ENCODE assay signal across 1 cellular context in the genomic region with DNA sequence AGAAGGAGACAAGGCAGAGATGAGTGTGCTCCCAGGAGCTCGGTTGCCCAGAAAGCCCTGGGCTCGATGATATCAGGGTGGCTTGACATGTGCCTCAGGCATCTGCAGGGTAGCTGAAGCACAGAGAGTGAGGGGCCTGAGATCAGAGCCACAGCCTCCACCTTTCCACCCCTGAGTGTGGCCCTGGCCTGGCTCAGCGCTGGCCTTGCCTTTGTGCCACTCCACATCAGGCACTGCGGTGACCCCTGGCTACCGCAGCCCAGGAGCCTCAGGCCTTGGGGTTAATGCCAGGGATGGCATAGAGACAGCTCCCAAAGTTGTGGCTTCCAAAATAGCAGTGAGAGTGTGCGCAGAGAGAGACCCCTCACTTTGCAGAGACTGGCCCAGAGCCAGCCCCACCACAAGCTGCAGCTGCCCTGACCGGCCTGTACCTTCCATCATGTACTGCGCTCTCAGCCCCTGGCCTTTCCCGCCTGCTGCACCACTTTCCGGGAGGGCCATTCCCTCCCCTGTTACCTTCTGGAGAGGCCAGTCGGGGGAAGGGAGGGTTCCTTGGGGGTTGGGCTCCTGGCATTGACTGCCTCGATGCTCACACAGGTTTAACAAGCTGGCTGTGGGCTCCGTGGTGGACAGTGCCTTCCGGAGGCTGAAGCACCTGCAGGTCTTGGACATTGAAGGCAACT.
TF ChIP-seq lines count a peak whose summit lies in the region.

No MANE protein-coding gene starts in this region.

TF ChIP-seq in H1, 55 proteins besides CTCF, POLR2A, EP300 and RAD21 (continued from another document):
- no peak for TF ChIP-seq USF2 (IDR thresholded peaks at IDR 0.05; ENCODE audit: low read length)
- TF ChIP-seq SAP30 (IDR thresholded peaks at IDR 0.05; ENCODE audit: insufficient read depth, insufficient replicate concordance, low read length), result no peak
- no peak for TF ChIP-seq CEBPB (IDR thresholded peaks at IDR 0.05; ENCODE audit: low read depth, low read length)
- TF ChIP-seq SP4 (IDR thresholded peaks at IDR 0.05; ENCODE audit: low read length), result no peak
- TF ChIP-seq SRF (IDR thresholded peaks at IDR 0.05; ENCODE audit: low read depth, low read length), result no peak
- no peak for TF ChIP-seq JUN (IDR thresholded peaks at IDR 0.05; ENCODE audit: low read depth, low read length)
- TF ChIP-seq MAX (IDR thresholded peaks at IDR 0.05), result no peak
- no peak for TF ChIP-seq GABPA (IDR thresholded peaks at IDR 0.05; ENCODE audit: borderline replicate concordance, insufficient read depth, low read length)
- no peak for TF ChIP-seq POU5F1 (IDR thresholded peaks at IDR 0.05; ENCODE audit: low read depth, low read length)
- TF ChIP-seq RFX5 (IDR thresholded peaks at IDR 0.05; ENCODE audit: borderline replicate concordance, low read depth, low read length), result no peak
- no peak for TF ChIP-seq TAF1 (IDR thresholded peaks at IDR 0.05; ENCODE audit: low read depth, low read length)
- no peak for TF ChIP-seq NRF1 (IDR thresholded peaks at IDR 0.05; ENCODE audit: low read depth, low read length)
- no peak for TF ChIP-seq ATF3 (IDR thresholded peaks at IDR 0.05; ENCODE audit: insufficient read depth, low read depth, low read length)
- TF ChIP-seq HDAC2 (IDR thresholded peaks at IDR 0.05; ENCODE audit: borderline replicate concordance in 1 of 2, low read depth in 2 of 2, low read length in 2 of 2), result no peak
